Comparison of ENCODE assay signal across 20 cellular contexts in genomic region chr1:53634571-53634979, GRCh38.
DNase-seq lines count a peak whose midpoint lies in the region; ATAC-seq and TF ChIP-seq lines count a peak whose summit lies in the region.
"Had no signal": no experiment of that assay in that cellular context is flagged by ENCODE, and none has a peak within 500 bp of the region (broad histone marks: within the 10 kb centered on the region; RNA-seq: fewer than 3 reads in every experiment).

No MANE protein-coding gene starts in this region.

- ATAC-seq in WTC11: peak; percentile 84
- ATAC-seq: stimulated activated naive CD8-positive, alpha-beta T cell treated with anti-CD3 and anti-CD28 coated beads, Interleukin-15, amount 100 ng/mL, for 72 hours had no signal

- H3K9me3 Mint-ChIP-seq in WTC11 (no peaks in the 10 kb centered on the region), type B pancreatic cell (no peaks in the 10 kb centered on the region)
- H3K9me3 Mint-ChIP-seq: mesothelial cell of epicardium; naive B cell; stimulated activated naive CD8-positive, alpha-beta T cell treated with anti-CD3 and anti-CD28 coated beads, Interleukin-15, amount 100 ng/mL, for 72 hours had no signal

- H3K4me1 Mint-ChIP-seq in WTC11: 0 out of 2 replicates have a peak, but pooled peaks cover 2% of the 10 kb centered on the region
- no peaks in the 10 kb centered on the region for H3K4me1 Mint-ChIP-seq in type B pancreatic cell (ENCODE audit: unreplicated experiment)
- H3K4me1 Mint-ChIP-seq: naive B cell; stimulated activated naive CD8-positive, alpha-beta T cell treated with anti-CD3 and anti-CD28 coated beads, Interleukin-15, amount 100 ng/mL, for 72 hours had no signal

- CTCF ChIA-PET in WTC11 (lab: Charles Lee) (interaction anchor here (0.9 to 2.8 kb wide), 3 partner anchors 47 to 149 kb away, joined by 4 to 11 read pairs (median 7); no protein-coding TSS in a partner anchor), GM10248 (lab: Yijun Ruan, JAX) (no interaction called here)

- H3K27ac Mint-ChIP-seq in WTC11 (no peak overlapping the region), type B pancreatic cell (no peak overlapping the region)
- H3K27ac Mint-ChIP-seq: mesothelial cell of epicardium; naive B cell; stimulated activated naive CD8-positive, alpha-beta T cell treated with anti-CD3 and anti-CD28 coated beads, Interleukin-15, amount 100 ng/mL, for 72 hours had no signal

- DNase-seq in activated CD4-positive, alpha-beta T cell treated with anti-CD3 and anti-CD28 coated beads for 1 hour: peak; percentile 2
- no peak for DNase-seq in activated CD4-positive, alpha-beta T cell treated with anti-CD3 and anti-CD28 coated beads for 4 hours
- DNase-seq in WTC11 (ENCODE audit: low spot score) (peak; percentile 23), iPS-NIHi7 (ENCODE audit: extremely low spot score) (peak; percentile 59), type B pancreatic cell (ENCODE audit: extremely low spot score, unreplicated experiment) (peak; percentile 48), hypothalamus (lab: John Stamatoyannopoulos, UW) (no peak), NCI-H1417 treated with DMSO at 0.1 percent for 48 hours (lab: John Stamatoyannopoulos, UW) (no peak), GM10248 (ENCODE audit: extremely low spot score) (no peak)
- DNase-seq: activated gamma-delta T cell treated with Interleukin-2 at 50 U/mL for 16 hours; effector memory CD4-positive, alpha-beta T cell; glutamatergic neuron; HCEC 1CT; naive B cell; NCI-H146; NCI-H2107; NCI-H82; SJCRH30; stimulated activated naive CD8-positive, alpha-beta T cell treated with anti-CD3 and anti-CD28 coated beads, Interleukin-15, amount 100 ng/mL, for 72 hours; T1000 had no signal

- H3K36me3 Mint-ChIP-seq in WTC11: no peaks in the 10 kb centered on the region
- no peaks in the 10 kb centered on the region for H3K36me3 Mint-ChIP-seq in type B pancreatic cell
- H3K36me3 Mint-ChIP-seq: mesothelial cell of epicardium, naive B cell had no signal

- POLR2A ChIA-PET in WTC11 (lab: Charles Lee) (interaction anchor here (0.5 kb wide), 1 partner anchor 37 kb away, joined by 3 read pairs; no protein-coding TSS in a partner anchor), GM10248 (lab: Yijun Ruan, JAX) (no interaction called here)

- no peak overlapping the region for H3K4me3 Mint-ChIP-seq in WTC11
- H3K4me3 Mint-ChIP-seq in type B pancreatic cell: no peak overlapping the region
- H3K4me3 Mint-ChIP-seq: mesothelial cell of epicardium; naive B cell; stimulated activated naive CD8-positive, alpha-beta T cell treated with anti-CD3 and anti-CD28 coated beads, Interleukin-15, amount 100 ng/mL, for 72 hours had no signal

- H3K27me3 Mint-ChIP-seq in WTC11 (ENCODE audit: low read depth): no peaks in the 10 kb centered on the region; the same call in 1 of the 2 replicates
- peaks cover 5% of the 10 kb centered on the region for H3K27me3 Mint-ChIP-seq in type B pancreatic cell
- H3K27me3 Mint-ChIP-seq: stimulated activated naive CD8-positive, alpha-beta T cell treated with anti-CD3 and anti-CD28 coated beads, Interleukin-15, amount 100 ng/mL, for 72 hours had no signal

- TF ChIP-seq CTCF in WTC11 (IDR thresholded peaks at IDR 0.05) (no peak), type B pancreatic cell (conservative IDR thresholded peaks at IDR 0.05) (no peak), GM10248 (IDR thresholded peaks at IDR 0.05; ENCODE audit: control extremely low read depth, extremely low read depth, low read depth, missing control alignments) (no peak)

TF ChIP-seq in WTC11, 78 proteins besides CTCF, POLR2A, EP300 and RAD21:
- no peak for TF ChIP-seq CREM (CRISPR knock-in tag; IDR thresholded peaks at IDR 0.05)
- TF ChIP-seq, protein P1, sequence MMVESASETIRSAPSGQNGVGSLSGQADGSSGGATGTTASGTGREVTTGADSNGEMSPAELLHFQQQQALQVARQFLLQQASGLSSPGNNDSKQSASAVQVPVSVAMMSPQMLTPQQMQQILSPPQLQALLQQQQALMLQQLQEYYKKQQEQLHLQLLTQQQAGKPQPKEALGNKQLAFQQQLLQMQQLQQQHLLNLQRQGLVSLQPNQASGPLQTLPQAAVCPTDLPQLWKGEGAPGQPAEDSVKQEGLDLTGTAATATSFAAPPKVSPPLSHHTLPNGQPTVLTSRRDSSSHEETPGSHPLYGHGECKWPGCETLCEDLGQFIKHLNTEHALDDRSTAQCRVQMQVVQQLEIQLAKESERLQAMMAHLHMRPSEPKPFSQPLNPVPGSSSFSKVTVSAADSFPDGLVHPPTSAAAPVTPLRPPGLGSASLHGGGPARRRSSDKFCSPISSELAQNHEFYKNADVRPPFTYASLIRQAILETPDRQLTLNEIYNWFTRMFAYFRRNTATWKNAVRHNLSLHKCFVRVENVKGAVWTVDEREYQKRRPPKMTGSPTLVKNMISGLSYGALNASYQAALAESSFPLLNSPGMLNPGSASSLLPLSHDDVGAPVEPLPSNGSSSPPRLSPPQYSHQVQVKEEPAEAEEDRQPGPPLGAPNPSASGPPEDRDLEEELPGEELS (CRISPR knock-in tag; IDR thresholded peaks at IDR 0.05): no peak
- TF ChIP-seq ZBTB43 (CRISPR knock-in tag; IDR thresholded peaks at IDR 0.05): 0 out of 2 replicates have a peak, but pooled peaks have one; percentile 42
- TF ChIP-seq MXD4 (CRISPR knock-in tag; IDR thresholded peaks at IDR 0.05; ENCODE audit: borderline replicate concordance): no peak
TF ChIP-seq in WTC11: peak in this region for 1.

Comparison
In these comparisons a context has a peak if more than half of its experiments do, and no peak if none do; other contexts are left out.
1. DNase-seq: peak in activated CD4-positive, alpha-beta T cell treated with anti-CD3 and anti-CD28 coated beads for 1 hour (single experiment), WTC11 (single experiment), iPS-NIHi7 (single experiment) and type B pancreatic cell (single experiment); none in activated CD4-positive, alpha-beta T cell treated with anti-CD3 and anti-CD28 coated beads for 4 hours (0 of 2), hypothalamus (0 of 51), NCI-H1417 treated with DMSO at 0.1 percent for 48 hours (single experiment) and GM10248 (single experiment).